8 cellular contexts compared by ENCODE assay signal in the genomic region with DNA sequence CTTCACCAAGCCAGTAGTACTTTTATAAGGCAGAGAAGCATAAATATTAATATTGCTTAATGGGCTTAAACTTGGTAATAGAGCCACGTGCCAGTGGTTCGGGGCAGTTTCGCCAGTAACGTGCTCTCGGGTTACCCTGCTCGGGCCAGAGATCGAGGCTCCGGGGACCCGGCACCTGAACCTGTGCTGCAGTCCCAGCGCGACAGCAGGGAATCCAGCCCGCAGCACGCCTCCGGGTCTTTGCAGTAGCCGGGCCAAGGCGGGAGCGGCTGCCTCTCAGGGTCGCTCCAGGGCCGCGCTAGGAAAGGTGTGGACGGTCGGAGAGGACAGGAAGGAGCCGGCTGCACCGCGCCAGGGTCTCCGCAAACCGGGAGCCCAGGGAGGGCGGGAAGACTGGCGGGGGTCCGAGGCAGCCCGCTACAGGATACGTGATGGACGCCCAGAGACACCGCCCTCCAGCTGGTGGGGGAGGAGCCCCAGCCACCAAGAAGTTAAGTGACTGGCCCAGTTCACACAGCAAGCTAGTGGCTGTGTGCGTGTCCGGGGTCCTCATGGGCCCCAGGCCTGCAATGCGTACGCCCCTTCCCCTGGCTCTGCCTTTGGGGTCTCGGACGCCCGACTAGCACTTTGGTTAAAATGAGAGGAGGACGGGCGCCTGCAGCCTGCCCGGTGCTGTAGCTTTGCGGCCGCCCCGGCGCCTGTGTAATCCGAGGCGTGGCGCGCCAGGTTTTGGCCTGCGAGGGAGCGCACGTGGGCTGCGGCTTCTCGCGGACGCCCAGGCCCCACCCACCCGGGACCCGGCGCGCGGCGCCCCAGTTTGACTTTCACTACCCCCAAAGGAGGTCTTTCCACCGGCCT. TPM values are rescaled to one million over a fixed set of nuclear protein-coding genes. Genes with fewer than 3 reads are reported as not detected.
A peak's percentile ranks its signal among the peaks of the same experiment; 100 is the strongest.
DNase-seq lines count a peak whose midpoint lies in the region; ATAC-seq and TF ChIP-seq lines count a peak whose summit lies in the region.

No MANE protein-coding gene starts in this region.

- POLR2A ChIA-PET in T-cell (lab: Charles Lee), result interaction anchor here (0.6 kb wide), 2 partner anchors 11 to 67 kb away, joined by 3 to 4 read pairs; no protein-coding TSS in a partner anchor

- in situ Hi-C loops in GM13976 (cut with MboI; ENCODE audit: low sequenced_read_pairs, unreplicated experiment), result no loop called here

- no peaks in the 10 kb centered on the region for H3K36me3 ChIP-seq in psoas muscle (ENCODE audit: insufficient read depth in 1 of 2, low read depth in 1 of 2)
- H3K36me3 ChIP-seq in urinary bladder (ENCODE audit: insufficient read depth), result no peaks in the 10 kb centered on the region

- H3K4me3 Mint-ChIP-seq in T-cell, result peak overlapping the region; percentile 91 to 92 (median 91)

- TF ChIP-seq CTCF in GM13976 (IDR thresholded peaks at IDR 0.05; ENCODE audit: borderline replicate concordance, control extremely low read depth, extremely low read depth, insufficient read depth, missing control alignments), result no peak
- no peak for TF ChIP-seq CTCF in psoas muscle (IDR thresholded peaks at IDR 0.05)

- no peaks in the 10 kb centered on the region for H3K27me3 Mint-ChIP-seq in T-cell

- H3K4me3 ChIP-seq in psoas muscle (peak overlapping the region; percentile 93), urinary bladder (ENCODE audit: low read depth, low read length) (peak overlapping the region; percentile 96)

- H3K4me1 Mint-ChIP-seq in T-cell, result peaks cover 36 to 40% (median 38%) of the 10 kb centered on the region in 3 donors

- H3K27ac ChIP-seq in psoas muscle (peak overlapping the region; percentile 97), urinary bladder (ENCODE audit: low read depth) (peak overlapping the region; percentile 85)

- H3K9me3 ChIP-seq in psoas muscle, result no peaks in the 10 kb centered on the region

- 0% methylated on average over 64 to 66 of the region's 66 CpGs for WGBS in psoas muscle, 3 donors
- WGBS in urinary bladder, result under 1% methylated on average over 66 of the region's 66 CpGs

- DNase-seq in GM13976 (ENCODE audit: low spot score) (peak; percentile 88), NCI-H1105 treated with DMSO at 0.1 percent for 48 hours (lab: John Stamatoyannopoulos, UW) (peak; percentile 62), T-cell (peak; percentile 77 to 92 (median 86)), amniotic stem cell (lab: John Stamatoyannopoulos, UW) (peak; percentile 47), left ventricle myocardium superior (peak; percentile 90), psoas muscle (peak; percentile 89 to 92)

- CTCF ChIA-PET in T-cell (lab: Charles Lee), result interaction anchor here (0.6 to 2.0 kb wide), 6 partner anchors 22 to 351 kb away, joined by 3 to 9 read pairs (median 6); no protein-coding TSS in a partner anchor

- H3K4me1 ChIP-seq in psoas muscle, result peaks cover 34% of the 10 kb centered on the region
- no peaks in the 10 kb centered on the region for H3K4me1 ChIP-seq in urinary bladder (ENCODE audit: insufficient read depth)

- no peaks in the 10 kb centered on the region for H3K9me3 Mint-ChIP-seq in T-cell

- no peaks in the 10 kb centered on the region for H3K27me3 ChIP-seq in psoas muscle (ENCODE audit: insufficient read depth in 3 of 3, low read length in 2 of 3)

- intact Hi-C loops in left ventricle myocardium superior (cut with micrococcal nuclease), result no loop called here
- intact Hi-C loops in psoas muscle (cut with DNase I), result loop anchor here in 1 of 2 donors (10.0 kb wide), 1 partner anchor 54 kb away; no protein-coding TSS in a partner anchor

- ATAC-seq in HG02759 (IDR thresholded peaks at IDR 0.05; ENCODE audit: unreplicated experiment) (peak; percentile 52), T-cell (replicated peaks in 1 of 4) (peak; percentile 66 to 74 (median 70)), left ventricle myocardium superior (peak; percentile 79), psoas muscle (peak; percentile 79 to 87 (median 83))

- peak overlapping the region; percentile 95 to 97 for H3K27ac Mint-ChIP-seq in T-cell

- H3K36me3 Mint-ChIP-seq in T-cell, result no peaks in the 10 kb centered on the region

RNA-seq across cellular contexts. Expression of gene PDE8A, which starts 1.2 kb away (rescaled TPM):
- total RNA-seq in T-cell (10 to 100 TPM; 21.5 to 33.7 (median 25.1) TPM), left ventricle myocardium superior (14.9 TPM), psoas muscle (10 to 100 TPM in 3 of 4 donors, 1 to 10 TPM in 1; 8.5 to 12.1 (median 11.2) TPM), urinary bladder (82.3 TPM)
- polyA plus RNA-seq in psoas muscle (10 to 100 TPM in 2 of 3 donors, 1 to 10 TPM in 1; 6.5 to 10.5 (median 10.1) TPM), urinary bladder (17.6 TPM)

Comparison
In these comparisons a context has a peak if more than half of its experiments do, and no peak if none do; other contexts are left out.
1. Peak in every context shown above with its lines: DNase-seq, ATAC-seq, H3K4me3 ChIP-seq and H3K27ac ChIP-seq.